ENCODE assay signal across 29 cellular contexts in the genomic region with DNA sequence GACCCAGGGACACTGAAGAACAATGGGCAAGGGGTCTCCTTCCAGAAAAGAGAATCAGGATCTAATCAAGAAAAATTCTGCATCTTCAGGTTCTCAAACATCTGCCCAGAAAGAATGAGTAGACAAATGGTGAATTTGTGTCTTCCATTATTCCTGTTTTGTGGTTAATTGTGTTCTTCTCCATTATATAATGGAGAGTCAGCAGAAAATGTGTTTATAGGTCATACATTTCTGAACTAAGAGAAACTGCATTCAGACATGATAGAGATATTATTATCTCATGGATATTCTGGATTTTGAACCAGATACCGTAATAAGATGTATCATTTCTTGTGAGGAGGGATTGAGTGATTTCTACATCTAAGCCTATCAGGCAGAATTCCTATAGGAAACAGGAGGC.
"Had no signal": no experiment of that assay in that cellular context is flagged by ENCODE, and none has a peak within 500 bp of the region (broad histone marks: within the 10 kb centered on the region; RNA-seq: fewer than 3 reads in every experiment).

No MANE protein-coding gene starts in this region.

- H3K27me3 ChIP-seq: stomach, suprapubic skin, testis, thyroid gland, tibial artery, tibial nerve, transverse colon, upper lobe of left lung, upper lobe of right lung, uterus, vagina had no signal

- H3K9me3 ChIP-seq: suprapubic skin, testis, thyroid gland, transverse colon, upper lobe of left lung, upper lobe of right lung, uterus, vagina had no signal

- H3K36me3 ChIP-seq: stomach, suprapubic skin, thoracic aorta, thyroid gland, tibial artery, tibial nerve, transverse colon, upper lobe of left lung, upper lobe of right lung, uterus, vagina had no signal

- H3K4me1 Mint-ChIP-seq: stimulated activated effector memory CD8-positive, alpha-beta T cell treated with anti-CD3 and anti-CD28 coated beads, Interleukin-12 subunit alpha, Interleukin-12 subunit beta, amount 100 ng/mL, for 72 hours; stimulated activated memory B cell treated with anti-CD40 and anti-IgM and Interleukin-4, amounts not matched to agents 10 μg/mL and 1 μg/mL and 100 μg/mL, for 72 hours; stimulated activated naive B cell treated with anti-CD40 and anti-IgM and Interleukin-4, amounts not matched to agents 10 μg/mL and 1 μg/mL and 100 μg/mL, for 72 hours; stimulated activated naive CD8-positive, alpha-beta T cell treated with anti-CD3 and anti-CD28 coated beads, Interleukin-15, amount 100 ng/mL, for 72 hours had no signal

- H3K27me3 Mint-ChIP-seq: stimulated activated memory B cell treated with anti-CD40 and anti-IgM and Interleukin-4, amounts not matched to agents 10 μg/mL and 1 μg/mL and 100 μg/mL, for 72 hours; stimulated activated naive B cell treated with anti-CD40 and anti-IgM and Interleukin-4, amounts not matched to agents 10 μg/mL and 1 μg/mL and 100 μg/mL, for 72 hours; stimulated activated naive CD8-positive, alpha-beta T cell treated with anti-CD3 and anti-CD28 coated beads, Interleukin-15, amount 100 ng/mL, for 72 hours; stimulated activated naive CD8-positive, alpha-beta T cell treated with anti-CD3 and anti-CD28 coated beads, Interleukin-15, Interleukin-2, amounts not matched to agents 100 ng/mL and 50 ng/mL, for 24 hours had no signal

- H3K4me3 Mint-ChIP-seq: stimulated activated effector memory CD8-positive, alpha-beta T cell treated with anti-CD3 and anti-CD28 coated beads, Interleukin-12 subunit alpha, Interleukin-12 subunit beta, amount 100 ng/mL, for 72 hours; stimulated activated memory B cell treated with anti-CD40 and anti-IgM and Interleukin-4, amounts not matched to agents 10 μg/mL and 1 μg/mL and 100 μg/mL, for 72 hours; stimulated activated naive B cell treated with anti-CD40 and anti-IgM and Interleukin-4, amounts not matched to agents 10 μg/mL and 1 μg/mL and 100 μg/mL, for 72 hours; stimulated activated naive CD8-positive, alpha-beta T cell treated with anti-CD3 and anti-CD28 coated beads, Interleukin-15, amount 100 ng/mL, for 72 hours; stimulated activated naive CD8-positive, alpha-beta T cell treated with anti-CD3 and anti-CD28 coated beads, Interleukin-15, Interleukin-2, amounts not matched to agents 100 ng/mL and 50 ng/mL, for 24 hours; type B pancreatic cell had no signal

- FAIRE-seq: urothelium cell line had no signal

- DNase-seq: stimulated activated CD4-positive, alpha-beta T cell treated with anti-CD3 and anti-CD28 coated beads, Interleukin-2, amount 100 ng/mL, for 48 hours; stimulated activated CD4-positive, alpha-beta T cell treated with anti-CD3 and anti-CD28 coated beads, Interleukin-4, amount 100 ng/mL, for 1 hour; stimulated activated CD4-positive, alpha-beta T cell treated with anti-CD3 and anti-CD28 coated beads, Interleukin-4, amount 100 ng/mL, for 24 hours; stimulated activated CD4-positive, alpha-beta T cell treated with anti-CD3 and anti-CD28 coated beads, Interleukin-4, amount 100 ng/mL, for 4 hours; stimulated activated CD8-positive, alpha-beta memory T cell treated with anti-CD3 and anti-CD28 coated beads, Interleukin-4, amount 100 ng/mL, for 48 hours; stimulated activated naive B cell treated with anti-CD40 and anti-IgM and Interleukin-4, amounts not matched to agents 10 μg/mL and 1 μg/mL and 100 μg/mL, for 72 hours; stimulated activated naive CD4-positive, alpha-beta T cell; stimulated activated naive CD4-positive, alpha-beta T cell treated with Interleukin-2 at 50 U/mL for 16 hours; stimulated activated naive CD8-positive, alpha-beta T cell treated with anti-CD3 and anti-CD28 coated beads, Interleukin-15, amount 100 ng/mL, for 72 hours; stimulated activated naive CD8-positive, alpha-beta T cell treated with anti-CD3 and anti-CD28 coated beads, Interleukin-15, Interleukin-2, amounts not matched to agents 100 U/mL and 50 U/mL, for 24 hours; stomach; substantia nigra; testis; thyroid gland; tibial artery; transverse colon; trophoblast cell; upper lobe of left lung; upper lobe of right lung; uterus had no signal

- H3K27ac ChIP-seq: stomach, suprapubic skin, testis, thoracic aorta, thyroid gland, tibial artery, tibial nerve, transverse colon, upper lobe of left lung, upper lobe of right lung, uterus, vagina had no signal

- H3K27ac Mint-ChIP-seq: stimulated activated effector memory CD8-positive, alpha-beta T cell treated with anti-CD3 and anti-CD28 coated beads, Interleukin-12 subunit alpha, Interleukin-12 subunit beta, amount 100 ng/mL, for 72 hours; stimulated activated memory B cell treated with anti-CD40 and anti-IgM and Interleukin-4, amounts not matched to agents 10 μg/mL and 1 μg/mL and 100 μg/mL, for 72 hours; stimulated activated naive B cell treated with anti-CD40 and anti-IgM and Interleukin-4, amounts not matched to agents 10 μg/mL and 1 μg/mL and 100 μg/mL, for 72 hours; stimulated activated naive CD8-positive, alpha-beta T cell treated with anti-CD3 and anti-CD28 coated beads, Interleukin-15, amount 100 ng/mL, for 72 hours; stimulated activated naive CD8-positive, alpha-beta T cell treated with anti-CD3 and anti-CD28 coated beads, Interleukin-15, Interleukin-2, amounts not matched to agents 100 ng/mL and 50 ng/mL, for 24 hours; type B pancreatic cell had no signal

- ATAC-seq: stimulated activated effector memory CD8-positive, alpha-beta T cell treated with anti-CD3 and anti-CD28 coated beads, Interleukin-12 subunit alpha, Interleukin-12 subunit beta, amount 100 ng/mL, for 72 hours; stimulated activated memory B cell treated with anti-CD40 and anti-IgM and Interleukin-4, amounts not matched to agents 10 μg/mL and 1 μg/mL and 100 μg/mL, for 72 hours; stimulated activated naive B cell treated with anti-CD40 and anti-IgM and Interleukin-4, amounts not matched to agents 10 μg/mL and 1 μg/mL and 100 μg/mL, for 72 hours; stimulated activated naive CD8-positive, alpha-beta T cell treated with anti-CD3 and anti-CD28 coated beads, Interleukin-15, amount 100 ng/mL, for 72 hours; stimulated activated naive CD8-positive, alpha-beta T cell treated with anti-CD3 and anti-CD28 coated beads, Interleukin-15, Interleukin-2, amounts not matched to agents 100 U/mL and 50 U/mL, for 24 hours; upper lobe of right lung had no signal

- H3K4me1 ChIP-seq: stomach, suprapubic skin, testis, thyroid gland, tibial artery, tibial nerve, transverse colon, upper lobe of left lung, upper lobe of right lung, uterus, vagina had no signal

- H3K36me3 Mint-ChIP-seq: stimulated activated effector memory CD8-positive, alpha-beta T cell treated with anti-CD3 and anti-CD28 coated beads, Interleukin-12 subunit alpha, Interleukin-12 subunit beta, amount 100 ng/mL, for 72 hours; stimulated activated memory B cell treated with anti-CD40 and anti-IgM and Interleukin-4, amounts not matched to agents 10 μg/mL and 1 μg/mL and 100 μg/mL, for 72 hours; stimulated activated naive B cell treated with anti-CD40 and anti-IgM and Interleukin-4, amounts not matched to agents 10 μg/mL and 1 μg/mL and 100 μg/mL, for 72 hours had no signal

- H3K4me3 ChIP-seq: stomach, suprapubic skin, testis, thoracic aorta, thyroid gland, tibial artery, tibial nerve, transverse colon, upper lobe of left lung, upper lobe of right lung, uterus, vagina had no signal
